In genomic region chr19:512548-513365, GRCh38 we compare ENCODE assay signal across 1 cellular context.
TF ChIP-seq lines count a peak whose summit lies in the region.

No MANE protein-coding gene starts in this region.

TF ChIP-seq in HCT116, 20 proteins besides CTCF, POLR2A, EP300 and RAD21:
- TF ChIP-seq ZFX (IDR thresholded peaks at IDR 0.05) (0 out of 2 replicates have a peak, but pooled peaks have one; percentile 12), ZNF274 (IDR thresholded peaks at IDR 0.05; ENCODE audit: low read depth, low read length) (no peak)
